In genomic region chr12:16586350-16587109, GRCh38 we compare ENCODE assay signal across 19 cellular contexts. TPM values are rescaled to one million over a fixed set of nuclear protein-coding genes. Genes with fewer than 3 reads are reported as not detected.
DNase-seq lines count a peak whose midpoint lies in the region; ATAC-seq and TF ChIP-seq lines count a peak whose summit lies in the region.
"Had no signal": no experiment of that assay in that cellular context is flagged by ENCODE, and none has a peak within 500 bp of the region (broad histone marks: within the 10 kb centered on the region; RNA-seq: fewer than 3 reads in every experiment).

No MANE protein-coding gene starts in this region.

- no peaks in the 10 kb centered on the region for H3K36me3 ChIP-seq in right atrium auricular region
- H3K36me3 ChIP-seq in sigmoid colon: no peaks in the 10 kb centered on the region
- no peaks in the 10 kb centered on the region for H3K36me3 ChIP-seq in right lobe of liver

- 90 to 93% methylated on average over 8 of the region's 8 CpGs for WGBS in sigmoid colon, 2 donors
- 86% methylated on average over 8 of the region's 8 CpGs for whole genome bisulfite sequencing in right lobe of liver (ENCODE audit: insufficient coverage, low coverage, low lambda C conversion rate, missing lambda C conversion rate)

- peak overlapping the region; percentile 15 to 63 for H3K27ac ChIP-seq in right atrium auricular region
- H3K27ac ChIP-seq in sigmoid colon: peak overlapping the region; percentile 72 to 91 (median 84)
- no peak overlapping the region for H3K27ac ChIP-seq in right lobe of liver
- no peak overlapping the region for H3K27ac ChIP-seq in foreskin keratinocyte
- H3K27ac ChIP-seq: RWPE1 had no signal

- H3K4me3 ChIP-seq in cardiac fibroblast (replicated peaks in 1 of 2; ENCODE audit: low read depth in 2 of 2, low read length in 2 of 2) (no peak overlapping the region), right atrium auricular region (no peak overlapping the region), sigmoid colon (peak overlapping the region in 2 of 4 donors; percentile 22 to 23), right lobe of liver (no peak overlapping the region)

- ATAC-seq in right lobe of liver (no peak), foreskin keratinocyte (no peak), HG03354 (IDR thresholded peaks at IDR 0.05; ENCODE audit: poor library complexity, severe bottlenecking, unreplicated experiment) (no peak)
- ATAC-seq: natural killer cell; stimulated activated naive CD8-positive, alpha-beta T cell treated with anti-CD3 and anti-CD28 coated beads, Interleukin-15, amount 100 ng/mL, for 72 hours had no signal

- intact Hi-C loops in sigmoid colon (cut with DNase I) (loop anchor here (10.0 kb wide), 1 partner anchor 1382 kb away; no protein-coding TSS in a partner anchor), right lobe of liver (cut with DNase I) (no loop called here)

- H3K9me3 ChIP-seq in right atrium auricular region (peaks cover 0 to 6% of the 10 kb centered on the region in 2 donors), sigmoid colon (no peaks in the 10 kb centered on the region), right lobe of liver (peaks cover 0 to 4% (median 0%) of the 10 kb centered on the region in 4 donors)

- TF ChIP-seq EP300 in sigmoid colon (IDR thresholded peaks at IDR 0.05): peak; percentile 49 to 82 (median 66)

- no peaks in the 10 kb centered on the region for H3K4me1 ChIP-seq in right atrium auricular region
- peaks cover 0 to 77% (median 48%) of the 10 kb centered on the region in 4 donors for H3K4me1 ChIP-seq in sigmoid colon
- no peaks in the 10 kb centered on the region for H3K4me1 ChIP-seq in right lobe of liver
- peaks cover 7% of the 10 kb centered on the region for H3K4me1 ChIP-seq in foreskin keratinocyte

- H3K27me3 ChIP-seq in right atrium auricular region: no peaks in the 10 kb centered on the region
- H3K27me3 ChIP-seq in sigmoid colon: no peaks in the 10 kb centered on the region
- no peaks in the 10 kb centered on the region for H3K27me3 ChIP-seq in right lobe of liver
- H3K27me3 ChIP-seq in foreskin keratinocyte: no peaks in the 10 kb centered on the region

- TF ChIP-seq POLR2A in sigmoid colon (IDR thresholded peaks at IDR 0.05) (no peak), right lobe of liver (IDR thresholded peaks at IDR 0.05) (no peak)

- no peak for TF ChIP-seq CTCF in cardiac fibroblast (IDR thresholded peaks at IDR 0.05; ENCODE audit: low read depth, low read length)
- TF ChIP-seq CTCF in right atrium auricular region (IDR thresholded peaks at IDR 0.05): no peak
- no peak for TF ChIP-seq CTCF in sigmoid colon (IDR thresholded peaks at IDR 0.05)
- TF ChIP-seq CTCF in right lobe of liver (IDR thresholded peaks at IDR 0.05): no peak
- no peak for TF ChIP-seq CTCF in foreskin keratinocyte (conservative IDR thresholded peaks at IDR 0.05)

- DNase-seq in GM04504 (ENCODE audit: low read depth) (peak; percentile 48), cardiac fibroblast (ENCODE audit: low read depth in 2 of 2) (peak; percentile 93 to 96), right atrium auricular region (ENCODE audit: low spot score) (peak; percentile 76), sigmoid colon (peak; percentile 88), right lobe of liver (no peak), foreskin keratinocyte (no peak), NCI-H82 treated with DMSO at 0.1 percent for 48 hours (lab: John Stamatoyannopoulos, UW; ENCODE audit: unreplicated experiment) (no peak)
- DNase-seq: activated CD4-positive, alpha-beta T cell treated with anti-CD3 and anti-CD28 coated beads for 1 hour; activated naive CD8-positive, alpha-beta T cell treated with anti-CD3 and anti-CD28 coated beads for 36 hours; GF-D8; GOT3; natural killer cell; NCI-H1694; stimulated activated naive CD8-positive, alpha-beta T cell treated with anti-CD3 and anti-CD28 coated beads, Interleukin-15, amount 100 ng/mL, for 72 hours; T-helper 2 cell had no signal

RNA-seq across cellular contexts. Expression of gene LMO3, which starts 19.4 kb away (rescaled TPM):
- total RNA-seq in right atrium auricular region (10 to 100 TPM in 1 of 2 donors, 1 to 10 TPM in 1; 8.2 to 12.4 TPM), sigmoid colon (100 to 1,000 TPM; 228 to 403 (median 367) TPM), right lobe of liver (1 to 10 TPM in 1 of 6 experiments, not detected in 5; 1.3 TPM), foreskin keratinocyte (not detected in 2 replicates)
- polyA plus RNA-seq in sigmoid colon (1 to 10 TPM in 2 of 3 donors, under 1 TPM in 1; 0.46 to 9.0 (median 5.1) TPM), foreskin keratinocyte (not detected in 2 replicates)
- total RNA-seq: activated naive CD8-positive, alpha-beta T cell treated with anti-CD3 and anti-CD28 coated beads for 36 hours; glomerular endothelial cell; kidney epithelial cell; natural killer cell had no signal

Comparison
In these comparisons a context has a peak if more than half of its experiments do, and no peak if none do; other contexts are left out.
1. DNase-seq: peak in GM04504 (single experiment), cardiac fibroblast (2 of 2), right atrium auricular region (single experiment) and sigmoid colon (single experiment); none in right lobe of liver (0 of 3), foreskin keratinocyte (0 of 2) and NCI-H82 treated with DMSO at 0.1 percent for 48 hours (single experiment).
2. H3K27ac ChIP-seq: peak in right atrium auricular region (2 of 2) and sigmoid colon (4 of 4); none in right lobe of liver (0 of 3) and foreskin keratinocyte (single experiment).
3. RNA of gene LMO3, which starts 19.4 kb away (total RNA-seq): 228 to 403 TPM in sigmoid colon; 8.2 to 12.4 TPM in right atrium auricular region, 1.3 TPM in right lobe of liver and not detected in foreskin keratinocyte; every median in the first group is over 10 times any median in the second.